Comparison of ENCODE assay signal across 10 cellular contexts in the genomic region with DNA sequence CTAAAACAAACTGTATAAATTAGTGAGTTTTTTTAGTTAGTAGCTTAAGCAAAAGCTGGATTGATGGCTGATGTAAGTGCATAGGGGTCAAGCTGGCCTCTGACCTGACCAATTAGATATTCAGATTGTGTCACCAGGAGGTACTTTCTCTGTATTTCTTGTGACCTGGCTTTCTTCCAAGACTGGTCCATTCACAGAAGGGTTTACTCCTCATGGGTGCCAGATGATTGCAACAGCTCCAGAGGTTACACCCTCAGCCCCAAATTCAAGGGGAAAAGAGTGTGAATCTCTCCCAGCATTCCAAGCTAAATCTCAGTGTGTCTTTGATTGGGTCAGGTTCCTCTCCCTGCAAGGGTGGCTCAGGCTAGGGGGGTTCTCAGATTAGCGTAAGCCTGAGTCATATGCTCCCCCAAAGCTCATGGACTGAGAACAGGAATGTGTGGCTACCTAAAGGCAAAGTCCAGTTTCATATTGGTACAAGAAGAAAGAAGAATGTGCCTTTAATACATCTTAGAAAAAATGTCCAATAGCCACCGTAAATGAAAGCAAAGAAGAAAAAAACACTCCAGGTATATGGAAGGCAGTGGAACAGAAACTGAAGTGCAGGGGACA. TPM values are rescaled to one million over a fixed set of nuclear protein-coding genes. Genes with fewer than 3 reads are reported as not detected.
A peak's percentile ranks its signal among the peaks of the same experiment; 100 is the strongest.
DNase-seq lines count a peak whose midpoint lies in the region; ATAC-seq and TF ChIP-seq lines count a peak whose summit lies in the region.
"Had no signal": no experiment of that assay in that cellular context is flagged by ENCODE, and none has a peak within 500 bp of the region (broad histone marks: within the 10 kb centered on the region; RNA-seq: fewer than 3 reads in every experiment).

No MANE protein-coding gene starts in this region.

- peaks cover 0 to 14% of the 10 kb centered on the region in 2 donors for H3K36me3 ChIP-seq in adrenal gland (replicated peaks in 1 of 2)
- H3K36me3 ChIP-seq in parathyroid adenoma (ENCODE audit: control insufficient read depth, insufficient read depth, low read length), result no peaks in the 10 kb centered on the region
- no peaks in the 10 kb centered on the region for H3K36me3 ChIP-seq in body of pancreas (replicated peaks in 1 of 2; ENCODE audit: insufficient read depth in 1 of 2, low read depth in 2 of 2)

- peaks cover 11 to 60% of the 10 kb centered on the region in 2 donors for H3K4me1 ChIP-seq in adrenal gland (replicated peaks in 1 of 2)
- H3K4me1 ChIP-seq in parathyroid adenoma, result no peaks in the 10 kb centered on the region
- peaks cover 12% of the 10 kb centered on the region for H3K4me1 ChIP-seq in body of pancreas

- no peak overlapping the region for H3K9ac ChIP-seq in parathyroid adenoma

- ATAC-seq in HG02763 (IDR thresholded peaks at IDR 0.05; ENCODE audit: unreplicated experiment), result no peak
- no peak for ATAC-seq in GM19455 (IDR thresholded peaks at IDR 0.05; ENCODE audit: unreplicated experiment)
- no peak for ATAC-seq in body of pancreas
- ATAC-seq: stimulated activated memory B cell treated with anti-CD40 and anti-IgM and Interleukin-4, amounts not matched to agents 10 μg/mL and 1 μg/mL and 100 μg/mL, for 72 hours had no signal

- WGBS in adrenal gland, 4 donors, result 63 to 83% (median 74%) methylated on average over 2 of the region's 2 CpGs
- WGBS in body of pancreas, 2 donors, result 77 to 80% methylated on average over 2 of the region's 2 CpGs

- H3K27ac ChIP-seq in C4-2B, result peak overlapping the region; percentile 84
- peak overlapping the region in 3 of 5 donors; percentile 0 to 75 (median 59) for H3K27ac ChIP-seq in adrenal gland
- H3K27ac ChIP-seq in parathyroid adenoma, result peak overlapping the region; percentile 66
- H3K27ac ChIP-seq in body of pancreas, result peak overlapping the region in 1 of 4 donors; percentile 18

- intact Hi-C loops in adrenal gland (cut with DNase I) (no loop called here), body of pancreas (cut with DNase I) (no loop called here)

- H3K4me3 ChIP-seq in adrenal gland (no peak overlapping the region), parathyroid adenoma (ENCODE audit: low read depth, low read length) (no peak overlapping the region), body of pancreas (no peak overlapping the region)

- no peak for TF ChIP-seq POLR2A in adrenal gland (IDR thresholded peaks at IDR 0.05)
- no peak for TF ChIP-seq POLR2A in body of pancreas (IDR thresholded peaks at IDR 0.05)

- no peak overlapping the region for H3K4me2 ChIP-seq in parathyroid adenoma (ENCODE audit: low read length)

- no peak for TF ChIP-seq CTCF in C4-2B (conservative IDR thresholded peaks at IDR 0.05)
- TF ChIP-seq CTCF in adrenal gland (IDR thresholded peaks at IDR 0.05), result no peak
- TF ChIP-seq CTCF in parathyroid adenoma (IDR thresholded peaks at IDR 0.05), result no peak
- no peak for TF ChIP-seq CTCF in body of pancreas (IDR thresholded peaks at IDR 0.05)

- DNase-seq in adrenal gland (no peak), glomerular visceral epithelial cell (ENCODE audit: extremely low spot score) (peak; percentile 41), body of pancreas (no peak)
- no peak for DNase-seq in stimulated activated CD4-positive, alpha-beta T cell treated with anti-CD3 and anti-CD28 coated beads, Interleukin-4, amount 100 ng/mL, for 1 hour
- DNase-seq: NCI-H1694 treated with DMSO at 0.1 percent for 48 hours had no signal

- H2AFZ ChIP-seq in parathyroid adenoma, result no peak overlapping the region

- no peaks in the 10 kb centered on the region for H3K27me3 ChIP-seq in adrenal gland
- H3K27me3 ChIP-seq in parathyroid adenoma (ENCODE audit: control insufficient read depth, insufficient read depth, low read length), result no peaks in the 10 kb centered on the region
- no peaks in the 10 kb centered on the region for H3K27me3 ChIP-seq in body of pancreas

- peaks cover 24% of the 10 kb centered on the region for H3K79me2 ChIP-seq in parathyroid adenoma

- H3K9me3 ChIP-seq in adrenal gland (replicated peaks in 1 of 3) (no peaks in the 10 kb centered on the region), parathyroid adenoma (ENCODE audit: control insufficient read depth, low read length) (no peaks in the 10 kb centered on the region), body of pancreas (no peaks in the 10 kb centered on the region)

RNA-seq across cellular contexts. Expression of a gene that starts 16.5 kb away (rescaled TPM):
- total RNA-seq in adrenal gland, result 100 to 1,000 TPM in 1 of 8 donors, 10 to 100 TPM in 7; 27.3 to 103 (median 67.4) TPM
- polyA plus RNA-seq in adrenal gland, result 10 to 100 TPM; 10.5 to 44.1 (median 37.0) TPM
- total RNA-seq in body of pancreas, result 10 to 100 TPM; 27.8 to 38.2 TPM

RNA-seq across cellular contexts. Expression of a gene that starts 18.9 kb away (rescaled TPM):
- total RNA-seq in adrenal gland (10 to 100 TPM; 21.7 to 92.2 (median 32.4) TPM), body of pancreas (10 to 100 TPM in 1 of 2 donors, 1 to 10 TPM in 1; 6.0 to 10.2 TPM)
- polyA plus RNA-seq in adrenal gland, result 10 to 100 TPM in 2 of 3 donors, 1 to 10 TPM in 1; 8.6 to 27.5 (median 23.9) TPM
